In the genomic region with DNA sequence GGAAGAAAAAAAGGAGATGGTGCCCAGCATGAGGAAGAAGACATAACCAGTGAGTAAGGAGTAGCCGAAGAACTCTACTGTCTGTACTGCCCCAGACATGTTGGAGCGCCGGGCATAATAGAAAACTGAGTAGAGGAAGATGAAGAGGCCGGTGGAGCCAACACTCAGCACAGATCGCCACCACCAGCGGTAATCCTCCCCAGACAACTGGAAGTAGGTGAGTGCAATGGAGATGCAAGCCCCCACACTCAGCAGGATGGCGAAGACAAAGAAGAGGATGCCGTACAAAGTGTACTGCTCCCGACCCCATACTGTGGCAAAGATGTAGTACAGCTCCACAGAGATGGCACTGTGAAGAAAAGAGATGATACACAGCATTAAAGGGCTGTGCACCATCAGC, we compare ENCODE assay signal across 10 cellular contexts. TPM values are rescaled to one million over a fixed set of nuclear protein-coding genes. Genes with fewer than 3 reads are reported as not detected.
DNase-seq lines count a peak whose midpoint lies in the region; ATAC-seq, FAIRE-seq and TF ChIP-seq lines count a peak whose summit lies in the region.
"Had no signal": no experiment of that assay in that cellular context is flagged by ENCODE, and none has a peak within 500 bp of the region (broad histone marks: within the 10 kb centered on the region; RNA-seq: fewer than 3 reads in every experiment).

No MANE protein-coding gene starts in this region.

- in situ Hi-C loops in HepG2 (cut with HindIII; ENCODE audit: extremely low pct_ligation_motif_present, low pct_unique_long_range_greater_than_20kb) = no loop called here

- H3K27ac ChIP-seq in HepG2 (ENCODE audit: extremely low read length, insufficient read depth, low read length) (peak overlapping the region; percentile 37), right lobe of liver (no peak overlapping the region), mesenchymal stem cell (ENCODE audit: low read length, poor library complexity, severe bottlenecking) (no peak overlapping the region)
- H3K27ac ChIP-seq: colonic mucosa had no signal

- H3K9me3 ChIP-seq in HepG2 (ENCODE audit: low read length) = no peaks in the 10 kb centered on the region
- H3K9me3 ChIP-seq in right lobe of liver = no peaks in the 10 kb centered on the region
- no peaks in the 10 kb centered on the region for H3K9me3 ChIP-seq in mesenchymal stem cell (ENCODE audit: control insufficient read depth, low read length)
- H3K9me3 ChIP-seq: colonic mucosa, SJSA1 had no signal

- peaks cover 40% of the 10 kb centered on the region for H3K79me1 ChIP-seq in mesenchymal stem cell (replicated peaks; ENCODE audit: low read length, poor library complexity, severe bottlenecking)

- CTCF ChIA-PET in HepG2 (lab: Yijun Ruan, JAX; ENCODE audit: low intra/inter-chr PET ratio, low total read pairs) = no interaction called here
- CTCF ChIA-PET in WTC11 (lab: Charles Lee) = interaction anchor here (0.9 to 3.3 kb wide), 7 partner anchors 24 to 75 kb away, joined by 3 to 24 read pairs (median 6); a partner anchor contains a TSS

- H2AFZ ChIP-seq in HepG2 (ENCODE audit: low read length) (no peak overlapping the region), mesenchymal stem cell (ENCODE audit: low read depth, low read length) (no peak overlapping the region)

- peaks cover 18% of the 10 kb centered on the region for H3K4me1 Mint-ChIP-seq in WTC11

- H3K27me3 Mint-ChIP-seq in WTC11 (ENCODE audit: low read depth) = no peaks in the 10 kb centered on the region

- no peak for TF ChIP-seq RAD21 in HepG2 (CRISPR knock-in tag; IDR thresholded peaks at IDR 0.05)

- POLR2A ChIA-PET in HepG2 (lab: Yijun Ruan, JAX) (interaction anchor here (0.8 to 6.4 kb wide), 34 partner anchors 9 to 1095 kb away, joined by 3 to 65 read pairs (median 6); a partner anchor contains a TSS), WTC11 (lab: Charles Lee) (interaction anchor here (0.9 to 1.7 kb wide), 6 partner anchors 19 to 75 kb away, joined by 4 to 11 read pairs (median 7); a partner anchor contains a TSS)

- no peak overlapping the region for H3K18ac ChIP-seq in mesenchymal stem cell (ENCODE audit: low read depth in 1 of 2, low read length in 2 of 2)

- H3K4me2 ChIP-seq in HepG2 (ENCODE audit: low read depth, low read length) (peak overlapping the region; percentile 96), mesenchymal stem cell (ENCODE audit: low read length, poor library complexity, severe bottlenecking) (no peak overlapping the region)

- H3K4ac ChIP-seq in mesenchymal stem cell (ENCODE audit: low read depth in 1 of 2, low read length in 2 of 2) = no peak overlapping the region

- no peak overlapping the region for H3K23ac ChIP-seq in mesenchymal stem cell (ENCODE audit: low read length in 2 of 2)

- intact Hi-C loops in HepG2 (cut with micrococcal nuclease; ENCODE audit: unreplicated experiment) (loop anchor here (2.0 kb wide), 3 partner anchors 43 to 75 kb away; a partner anchor contains a TSS), right lobe of liver (cut with DNase I) (no loop called here)

- no peak overlapping the region for H4K8ac ChIP-seq in mesenchymal stem cell (ENCODE audit: low read length)

- BruUV-seq in HepG2 (replicated peaks; lab: Mats Ljungman, UMichigan) = no TSS peak

- no peak overlapping the region for H3K14ac ChIP-seq in mesenchymal stem cell (ENCODE audit: low read length in 2 of 2)

- 96% methylated on average over 9 of the region's 9 CpGs for WGBS in HepG2 (ENCODE audit: low lambda C conversion rate)
- 73% methylated on average over 5 of the region's 9 CpGs for WGBS in right lobe of liver (ENCODE audit: insufficient coverage, low coverage, low lambda C conversion rate, missing lambda C conversion rate)
- WGBS in mesenchymal stem cell = 95% methylated on average over 9 of the region's 9 CpGs

- H3K79me2 ChIP-seq in HepG2 (ENCODE audit: insufficient read depth, low read length) = peaks cover 30% of the 10 kb centered on the region

- H4K20me1 ChIP-seq in HepG2 (ENCODE audit: insufficient read depth, low read length) = no peaks in the 10 kb centered on the region

- DNase-seq in HepG2 (ENCODE audit: low spot score) (no peak), right lobe of liver (no peak), WTC11 (ENCODE audit: low spot score) (no peak), mesenchymal stem cell (no peak), T1000 (lab: John Stamatoyannopoulos, UW) (no peak), foreskin melanocyte (no peak), hypothalamus (lab: John Stamatoyannopoulos, UW) (no peak)

- no peak for FAIRE-seq in HepG2 (lab: Jason Lieb, UNC)

- H3K9ac ChIP-seq in HepG2 (ENCODE audit: insufficient read depth, low read depth, low read length) = peak overlapping the region; percentile 84
- H3K9ac ChIP-seq in mesenchymal stem cell (ENCODE audit: low read length) = peak overlapping the region; percentile 94

- no peak overlapping the region; the same call in 1 of the 2 replicates for H3K27ac Mint-ChIP-seq in WTC11

- peaks cover 50% of the 10 kb centered on the region for H3K4me1 ChIP-seq in HepG2 (ENCODE audit: insufficient read depth, low read length)
- H3K4me1 ChIP-seq in right lobe of liver = peaks cover 0 to 16% (median 6%) of the 10 kb centered on the region in 4 donors
- H3K4me1 ChIP-seq in mesenchymal stem cell (ENCODE audit: control insufficient read depth, insufficient read depth, low read depth, low read length) = peaks cover 8% of the 10 kb centered on the region

- TF ChIP-seq POLR2A in HepG2 (IDR thresholded peaks at IDR 0.05; ENCODE audit: insufficient read depth in 1 of 2, low read depth in 2 of 2, low read length in 2 of 2) = no peak
- TF ChIP-seq POLR2A in right lobe of liver (IDR thresholded peaks at IDR 0.05) = no peak

- H3K4me3 ChIP-seq in HepG2 (replicated peaks in 1 of 3; ENCODE audit: insufficient read depth in 1 of 3, low read depth in 2 of 3, low read length in 3 of 3) (peak overlapping the region in 1 of 3 experiments; percentile 92; a peak in 2 of 6 replicates), right lobe of liver (no peak overlapping the region), mesenchymal stem cell (ENCODE audit: insufficient read depth in 1 of 2, low read depth in 1 of 2, low read length in 2 of 2) (no peak overlapping the region)

- ATAC-seq in HepG2 (no peak), right lobe of liver (no peak), WTC11 (no peak), GM18909 (IDR thresholded peaks at IDR 0.05; ENCODE audit: poor library complexity, unreplicated experiment) (no peak)

- H2BK15ac ChIP-seq in mesenchymal stem cell (ENCODE audit: low read depth, poor library complexity, severe bottlenecking) = no peak overlapping the region

- H3K36me3 ChIP-seq in HepG2 (replicated peaks in 1 of 2; ENCODE audit: control insufficient read depth in 1 of 2, insufficient read depth in 2 of 2, low read length in 2 of 2) (peaks cover 50 to 61% of the 10 kb centered on the region in 2 experiments), right lobe of liver (peaks cover 0 to 30% (median 6%) of the 10 kb centered on the region in 4 donors), mesenchymal stem cell (ENCODE audit: control insufficient read depth in 1 of 2, insufficient read depth in 2 of 2, low read depth in 1 of 2, low read length in 2 of 2) (peaks cover 55 to 68% of the 10 kb centered on the region in 2 experiments)
- H3K36me3 ChIP-seq: colonic mucosa had no signal

- H4K91ac ChIP-seq in mesenchymal stem cell (ENCODE audit: low read length) = no peak overlapping the region

- H3K36me3 Mint-ChIP-seq in WTC11 = peaks cover 31% of the 10 kb centered on the region

- no peak overlapping the region for H2BK5ac ChIP-seq in mesenchymal stem cell (ENCODE audit: low read depth, low read length, poor library complexity, severe bottlenecking)

- H3K4me3 Mint-ChIP-seq in WTC11 = peak overlapping the region; percentile 89

- TF ChIP-seq CTCF in HepG2 (CRISPR knock-in tag; IDR thresholded peaks at IDR 0.05) = no peak
- no peak for TF ChIP-seq CTCF in right lobe of liver (IDR thresholded peaks at IDR 0.05)
- no peak for TF ChIP-seq CTCF in WTC11 (IDR thresholded peaks at IDR 0.05)

- no peak overlapping the region for H2BK120ac ChIP-seq in mesenchymal stem cell (ENCODE audit: low read depth, low read length)

- H3K9me3 Mint-ChIP-seq in WTC11 = no peaks in the 10 kb centered on the region

- H2BK12ac ChIP-seq in mesenchymal stem cell (ENCODE audit: low read length in 2 of 2) = no peak overlapping the region

- TF ChIP-seq EP300 in HepG2 (IDR thresholded peaks at IDR 0.05; ENCODE audit: low read depth in 2 of 2, low read length in 2 of 2) (no peak), HepG2 (CRISPR knock-in tag; IDR thresholded peaks at IDR 0.05; ENCODE audit: borderline replicate concordance) (no peak)

- H3K27me3 ChIP-seq in HepG2 (ENCODE audit: control insufficient read depth in 1 of 2, insufficient read depth in 2 of 2, low read length in 2 of 2) (no peaks in the 10 kb centered on the region), right lobe of liver (no peaks in the 10 kb centered on the region), mesenchymal stem cell (ENCODE audit: control insufficient read depth in 1 of 2, insufficient read depth in 1 of 2, low read length in 2 of 2) (no peaks in the 10 kb centered on the region)
- H3K27me3 ChIP-seq: colonic mucosa, SJSA1 had no signal

- no peak overlapping the region for H2AK5ac ChIP-seq in mesenchymal stem cell (ENCODE audit: low read length, severe bottlenecking)

RNA-seq across cellular contexts. Expression of a gene that starts 0.8 kb away (rescaled TPM):
- total RNA-seq in HepG2 (2016; rRNA removed; fragmentation: Illumina TruSeq; extraction: Trizol) (149 and 179 TPM in 2 replicates), right lobe of liver (10 to 100 TPM; 17.9 to 44.0 (median 23.0) TPM), WTC11 (2021) (87.6 to 128 TPM (median 91.2 TPM) in 3 replicates)
- 58.9 and 61.8 TPM in 2 replicates for total RNA-seq in HepG2 (2016; cell fraction: cytosol; rRNA removed; fragmentation: Illumina TruSeq; extraction: Trizol; ENCODE audit: low read depth)
- total RNA-seq in HepG2 (2016; cell fraction: insoluble cytoplasmic fraction; rRNA removed; fragmentation: Illumina TruSeq; extraction: Trizol) = 119 and 190 TPM in 2 replicates
- 54.8 and 63.8 TPM in 2 replicates for total RNA-seq in HepG2 (2016; cell fraction: membrane; rRNA removed; fragmentation: Illumina TruSeq; extraction: Trizol)
- 147 and 162 TPM in 2 replicates for total RNA-seq in HepG2 (2016; cell fraction: nucleus; rRNA removed; fragmentation: Illumina TruSeq; extraction: Trizol)
- 37.4 and 39.0 TPM in 2 replicates for polyA plus RNA-seq in HepG2 (2011; rRNA removed)
- polyA plus RNA-seq in HepG2 (2011; cell fraction: cytosol; rRNA removed) = 22.1 and 40.0 TPM in 2 replicates
- 186 and 239 TPM in 2 replicates for polyA plus RNA-seq in HepG2 (2011; cell fraction: nucleus; rRNA removed)
- 42.9 and 46.8 TPM in 2 replicates for polyA plus RNA-seq in HepG2 (2012)
- 17.6 and 17.8 TPM in 2 replicates for polyA plus RNA-seq in HepG2 (2016; cell fraction: cytosol; fragmentation: Illumina TruSeq; extraction: Trizol; ENCODE audit: low read depth)
- 88.5 and 118 TPM in 2 replicates for polyA plus RNA-seq in HepG2 (2016; cell fraction: insoluble cytoplasmic fraction; fragmentation: Illumina TruSeq; extraction: Trizol; ENCODE audit: low read depth)
- 32.2 and 38.2 TPM in 2 replicates for polyA plus RNA-seq in HepG2 (2016; cell fraction: membrane; fragmentation: Illumina TruSeq; extraction: Trizol; ENCODE audit: low read depth)
- polyA plus RNA-seq in HepG2 (2016; cell fraction: nucleus; fragmentation: Illumina TruSeq; extraction: Trizol; ENCODE audit: insufficient read depth, low read depth) = 185 and 227 TPM in 2 replicates
- 52.8 and 135 TPM in 2 replicates for polyA minus RNA-seq in HepG2 (2011; rRNA and poly(A)+ RNA removed; ENCODE audit: low replicate concordance)
- 34.0 and 43.7 TPM in 2 replicates for polyA minus RNA-seq in HepG2 (2011; cell fraction: cytosol; rRNA and poly(A)+ RNA removed)
- 176 and 190 TPM in 2 replicates for polyA minus RNA-seq in HepG2 (2011; cell fraction: nucleus; rRNA and poly(A)+ RNA removed)
- 16.9 TPM for polyA plus RNA-seq in mesenchymal stem cell (2013, experiment 1 of 2)
- polyA plus RNA-seq in mesenchymal stem cell (2013, experiment 2 of 2) = 17.0 TPM

RNA-seq across cellular contexts. Expression of a gene that starts 5.8 kb away (rescaled TPM):
- 56.4 and 110 TPM in 2 replicates for total RNA-seq in HepG2 (2016; rRNA removed; fragmentation: Illumina TruSeq; extraction: Trizol)
- total RNA-seq in HepG2 (2016; cell fraction: cytosol; rRNA removed; fragmentation: Illumina TruSeq; extraction: Trizol; ENCODE audit: low read depth) = 19.9 and 23.1 TPM in 2 replicates
- 52.8 and 116 TPM in 2 replicates for total RNA-seq in HepG2 (2016; cell fraction: insoluble cytoplasmic fraction; rRNA removed; fragmentation: Illumina TruSeq; extraction: Trizol)
- 50.6 and 55.0 TPM in 2 replicates for total RNA-seq in HepG2 (2016; cell fraction: membrane; rRNA removed; fragmentation: Illumina TruSeq; extraction: Trizol)
- total RNA-seq in HepG2 (2016; cell fraction: nucleus; rRNA removed; fragmentation: Illumina TruSeq; extraction: Trizol) = 105 and 124 TPM in 2 replicates
- polyA plus RNA-seq in HepG2 (2011; rRNA removed) = 83.2 and 85.1 TPM in 2 replicates
- polyA plus RNA-seq in HepG2 (2011; cell fraction: cytosol; rRNA removed) = 99.8 and 110 TPM in 2 replicates
- 60.5 and 61.2 TPM in 2 replicates for polyA plus RNA-seq in HepG2 (2011; cell fraction: nucleus; rRNA removed)
- polyA plus RNA-seq in HepG2 (2012) = 37.9 and 82.6 TPM in 2 replicates
- 25.1 and 31.5 TPM in 2 replicates for polyA plus RNA-seq in HepG2 (2016; cell fraction: cytosol; fragmentation: Illumina TruSeq; extraction: Trizol; ENCODE audit: low read depth)
- polyA plus RNA-seq in HepG2 (2016; cell fraction: insoluble cytoplasmic fraction; fragmentation: Illumina TruSeq; extraction: Trizol; ENCODE audit: low read depth) = 44.2 and 50.2 TPM in 2 replicates
- polyA plus RNA-seq in HepG2 (2016; cell fraction: membrane; fragmentation: Illumina TruSeq; extraction: Trizol; ENCODE audit: low read depth) = 32.9 and 38.1 TPM in 2 replicates
- polyA plus RNA-seq in HepG2 (2016; cell fraction: nucleus; fragmentation: Illumina TruSeq; extraction: Trizol; ENCODE audit: insufficient read depth, low read depth) = 112 and 131 TPM in 2 replicates
- 117 and 251 TPM in 2 replicates for polyA minus RNA-seq in HepG2 (2011; rRNA and poly(A)+ RNA removed; ENCODE audit: low replicate concordance)
- polyA minus RNA-seq in HepG2 (2011; cell fraction: cytosol; rRNA and poly(A)+ RNA removed) = 36.8 and 39.3 TPM in 2 replicates
- 51.2 and 53.7 TPM in 2 replicates for polyA minus RNA-seq in HepG2 (2011; cell fraction: nucleus; rRNA and poly(A)+ RNA removed)
- 10 to 100 TPM; 32.1 to 49.8 (median 41.2) TPM for total RNA-seq in right lobe of liver
- total RNA-seq in WTC11 (2021) = 27.9 to 29.2 TPM (median 28.4 TPM) in 3 replicates
- 61.6 TPM for polyA plus RNA-seq in mesenchymal stem cell (2013, experiment 1 of 2)
- 61.9 TPM for polyA plus RNA-seq in mesenchymal stem cell (2013, experiment 2 of 2)

RNA-seq across cellular contexts. Expression of a gene that starts 16.0 kb away (rescaled TPM):
- 0.44 TPM in 1 of 2 replicates, not detected in the other for total RNA-seq in HepG2 (2016; rRNA removed; fragmentation: Illumina TruSeq; extraction: Trizol)
- not detected in 2 replicates for total RNA-seq in HepG2 (2016; cell fraction: cytosol; rRNA removed; fragmentation: Illumina TruSeq; extraction: Trizol; ENCODE audit: low read depth)
- total RNA-seq in HepG2 (2016; cell fraction: insoluble cytoplasmic fraction; rRNA removed; fragmentation: Illumina TruSeq; extraction: Trizol) = 0.19 TPM in 1 of 2 replicates, not detected in the other
- not detected in 2 replicates for total RNA-seq in HepG2 (2016; cell fraction: membrane; rRNA removed; fragmentation: Illumina TruSeq; extraction: Trizol)
- 0.78 TPM in 1 of 2 replicates, not detected in the other for total RNA-seq in HepG2 (2016; cell fraction: nucleus; rRNA removed; fragmentation: Illumina TruSeq; extraction: Trizol)
- 0.08 and 0.14 TPM in 2 replicates for polyA plus RNA-seq in HepG2 (2011; rRNA removed)
- 0.04 and 0.10 TPM in 2 replicates for polyA plus RNA-seq in HepG2 (2011; cell fraction: cytosol; rRNA removed)
- 1.0 and 1.1 TPM in 2 replicates for polyA plus RNA-seq in HepG2 (2011; cell fraction: nucleus; rRNA removed)
- 3.3 and 4.1 TPM in 2 replicates for polyA plus RNA-seq in HepG2 (2012)
- 0.21 TPM in 1 of 2 replicates, not detected in the other for polyA plus RNA-seq in HepG2 (2016; cell fraction: cytosol; fragmentation: Illumina TruSeq; extraction: Trizol; ENCODE audit: low read depth)
- polyA plus RNA-seq in HepG2 (2016; cell fraction: insoluble cytoplasmic fraction; fragmentation: Illumina TruSeq; extraction: Trizol; ENCODE audit: low read depth) = not detected in 2 replicates
- polyA plus RNA-seq in HepG2 (2016; cell fraction: membrane; fragmentation: Illumina TruSeq; extraction: Trizol; ENCODE audit: low read depth) = 0.26 TPM in 1 of 2 replicates, not detected in the other
- not detected in 2 replicates for polyA plus RNA-seq in HepG2 (2016; cell fraction: nucleus; fragmentation: Illumina TruSeq; extraction: Trizol; ENCODE audit: insufficient read depth, low read depth)
- polyA minus RNA-seq in HepG2 (2011; rRNA and poly(A)+ RNA removed; ENCODE audit: low replicate concordance) = 1.7 and 2.4 TPM in 2 replicates
- polyA minus RNA-seq in HepG2 (2011; cell fraction: cytosol; rRNA and poly(A)+ RNA removed) = not detected in 2 replicates
- polyA minus RNA-seq in HepG2 (2011; cell fraction: nucleus; rRNA and poly(A)+ RNA removed) = 3.2 and 5.0 TPM in 2 replicates
- total RNA-seq in right lobe of liver = under 1 TPM in 2 of 6 experiments, not detected in 4; 0.29 TPM
- 0.13 to 0.16 TPM in 2 of 3 replicates, not detected in the other for total RNA-seq in WTC11 (2021)
- 0.07 TPM for polyA plus RNA-seq in mesenchymal stem cell (2013, experiment 1 of 2)
- polyA plus RNA-seq in mesenchymal stem cell (2013, experiment 2 of 2) = 0.04 TPM
- total RNA-seq: SJSA1 had no signal

RNA-seq across cellular contexts. Expression of a gene that starts 17.6 kb away (rescaled TPM):
- total RNA-seq in HepG2 (2016; rRNA removed; fragmentation: Illumina TruSeq; extraction: Trizol) (3.4 TPM in 1 of 2 replicates, not detected in the other), right lobe of liver (1 to 10 TPM; 1.6 to 7.4 (median 3.4) TPM), WTC11 (2021) (29.6 to 32.2 TPM (median 31.5 TPM) in 3 replicates)
- total RNA-seq in HepG2 (2016; cell fraction: cytosol; rRNA removed; fragmentation: Illumina TruSeq; extraction: Trizol; ENCODE audit: low read depth) = 0.88 and 2.8 TPM in 2 replicates
- total RNA-seq in HepG2 (2016; cell fraction: insoluble cytoplasmic fraction; rRNA removed; fragmentation: Illumina TruSeq; extraction: Trizol) = 4.4 TPM in 1 of 2 replicates, not detected in the other
- total RNA-seq in HepG2 (2016; cell fraction: membrane; rRNA removed; fragmentation: Illumina TruSeq; extraction: Trizol) = 0.65 and 1.1 TPM in 2 replicates
- 3.5 and 4.1 TPM in 2 replicates for total RNA-seq in HepG2 (2016; cell fraction: nucleus; rRNA removed; fragmentation: Illumina TruSeq; extraction: Trizol)
- polyA plus RNA-seq in HepG2 (2011; rRNA removed) = 14.7 and 17.3 TPM in 2 replicates
- polyA plus RNA-seq in HepG2 (2011; cell fraction: cytosol; rRNA removed) = 1.6 and 1.9 TPM in 2 replicates
- 115 and 125 TPM in 2 replicates for polyA plus RNA-seq in HepG2 (2011; cell fraction: nucleus; rRNA removed)
- polyA plus RNA-seq in HepG2 (2012) = 11.8 and 22.4 TPM in 2 replicates
- polyA plus RNA-seq in HepG2 (2016; cell fraction: cytosol; fragmentation: Illumina TruSeq; extraction: Trizol; ENCODE audit: low read depth) = 0.43 and 1.0 TPM in 2 replicates
- polyA plus RNA-seq in HepG2 (2016; cell fraction: insoluble cytoplasmic fraction; fragmentation: Illumina TruSeq; extraction: Trizol; ENCODE audit: low read depth) = 0.52 TPM in 1 of 2 replicates, not detected in the other
- 0.33 and 0.55 TPM in 2 replicates for polyA plus RNA-seq in HepG2 (2016; cell fraction: membrane; fragmentation: Illumina TruSeq; extraction: Trizol; ENCODE audit: low read depth)
- 13.8 and 21.1 TPM in 2 replicates for polyA plus RNA-seq in HepG2 (2016; cell fraction: nucleus; fragmentation: Illumina TruSeq; extraction: Trizol; ENCODE audit: insufficient read depth, low read depth)
- polyA minus RNA-seq in HepG2 (2011; rRNA and poly(A)+ RNA removed; ENCODE audit: low replicate concordance) = 4.1 and 10.9 TPM in 2 replicates
- polyA minus RNA-seq in HepG2 (2011; cell fraction: cytosol; rRNA and poly(A)+ RNA removed) = 1.6 TPM in 1 of 2 replicates, not detected in the other
- polyA minus RNA-seq in HepG2 (2011; cell fraction: nucleus; rRNA and poly(A)+ RNA removed) = 30.3 and 38.2 TPM in 2 replicates
- 29.0 TPM for polyA plus RNA-seq in mesenchymal stem cell (2013, experiment 1 of 2)
- polyA plus RNA-seq in mesenchymal stem cell (2013, experiment 2 of 2) = 29.9 TPM

RNA-seq across cellular contexts. Expression of a gene that starts 23.8 kb away (rescaled TPM):
- total RNA-seq in HepG2 (2016; rRNA removed; fragmentation: Illumina TruSeq; extraction: Trizol) (113 and 140 TPM in 2 replicates), right lobe of liver (10 to 100 TPM; 11.9 to 28.9 (median 17.1) TPM), WTC11 (2021) (32.7 to 38.5 TPM (median 36.5 TPM) in 3 replicates)
- total RNA-seq in HepG2 (2016; cell fraction: cytosol; rRNA removed; fragmentation: Illumina TruSeq; extraction: Trizol; ENCODE audit: low read depth) = 66.3 and 72.6 TPM in 2 replicates
- 120 and 148 TPM in 2 replicates for total RNA-seq in HepG2 (2016; cell fraction: insoluble cytoplasmic fraction; rRNA removed; fragmentation: Illumina TruSeq; extraction: Trizol)
- total RNA-seq in HepG2 (2016; cell fraction: membrane; rRNA removed; fragmentation: Illumina TruSeq; extraction: Trizol) = 67.1 and 67.8 TPM in 2 replicates
- 52.6 and 66.0 TPM in 2 replicates for total RNA-seq in HepG2 (2016; cell fraction: nucleus; rRNA removed; fragmentation: Illumina TruSeq; extraction: Trizol)
- polyA plus RNA-seq in HepG2 (2011; rRNA removed) = 80.8 and 83.6 TPM in 2 replicates
- 85.1 and 105 TPM in 2 replicates for polyA plus RNA-seq in HepG2 (2011; cell fraction: cytosol; rRNA removed)
- 42.1 and 63.9 TPM in 2 replicates for polyA plus RNA-seq in HepG2 (2011; cell fraction: nucleus; rRNA removed)
- polyA plus RNA-seq in HepG2 (2012) = 78.9 and 98.0 TPM in 2 replicates
- polyA plus RNA-seq in HepG2 (2016; cell fraction: cytosol; fragmentation: Illumina TruSeq; extraction: Trizol; ENCODE audit: low read depth) = 64.7 and 70.4 TPM in 2 replicates
- 255 and 256 TPM in 2 replicates for polyA plus RNA-seq in HepG2 (2016; cell fraction: insoluble cytoplasmic fraction; fragmentation: Illumina TruSeq; extraction: Trizol; ENCODE audit: low read depth)
- 60.9 and 64.0 TPM in 2 replicates for polyA plus RNA-seq in HepG2 (2016; cell fraction: membrane; fragmentation: Illumina TruSeq; extraction: Trizol; ENCODE audit: low read depth)
- 140 and 161 TPM in 2 replicates for polyA plus RNA-seq in HepG2 (2016; cell fraction: nucleus; fragmentation: Illumina TruSeq; extraction: Trizol; ENCODE audit: insufficient read depth, low read depth)
- 9.7 and 17.0 TPM in 2 replicates for polyA minus RNA-seq in HepG2 (2011; rRNA and poly(A)+ RNA removed; ENCODE audit: low replicate concordance)
- 7.5 and 11.3 TPM in 2 replicates for polyA minus RNA-seq in HepG2 (2011; cell fraction: cytosol; rRNA and poly(A)+ RNA removed)
- polyA minus RNA-seq in HepG2 (2011; cell fraction: nucleus; rRNA and poly(A)+ RNA removed) = 30.8 and 42.8 TPM in 2 replicates
- 40.1 TPM for polyA plus RNA-seq in mesenchymal stem cell (2013, experiment 1 of 2)
- polyA plus RNA-seq in mesenchymal stem cell (2013, experiment 2 of 2) = 38.0 TPM
